25 cellular contexts compared by ENCODE assay signal in genomic region chr4:150994721-150995120, GRCh38.
"Had no signal": no experiment of that assay in that cellular context is flagged by ENCODE, and none has a peak within 500 bp of the region (broad histone marks: within the 10 kb centered on the region; RNA-seq: fewer than 3 reads in every experiment).

No MANE protein-coding gene starts in this region.

- H3K9me3 ChIP-seq: adrenal gland, lower lobe of right lung, prostate gland, stomach, suprapubic skin, tibial nerve had no signal

- H3K27ac Mint-ChIP-seq: activated B cell treated with CpG ODN at 0.5 μM for 24 hours; activated CD4-positive, alpha-beta T cell treated with anti-CD3 and anti-CD28 coated beads for 36 hours; activated T-cell treated with anti-CD3 and anti-CD28 coated beads, Interleukin-2, amount 50 U/mL, for 24 hours; activated T-helper 17 cell treated with anti-CD3 and anti-CD28 coated beads, Interleukin-2, amount 50 U/mL, for 72 hours had no signal

- H3K4me3 Mint-ChIP-seq: activated B cell treated with CpG ODN at 0.5 μM for 24 hours; activated CD4-positive, alpha-beta T cell treated with anti-CD3 and anti-CD28 coated beads for 36 hours; activated naive CD8-positive, alpha-beta T cell; activated T-cell treated with anti-CD3 and anti-CD28 coated beads, Interleukin-2, amount 50 U/mL, for 24 hours; activated T-helper 17 cell treated with anti-CD3 and anti-CD28 coated beads, Interleukin-2, amount 50 U/mL, for 72 hours had no signal

- H3K4me1 ChIP-seq: foreskin keratinocyte, lower lobe of right lung, prostate gland, stomach, suprapubic skin, tibial nerve had no signal

- H3K4me3 ChIP-seq: adrenal gland, lower lobe of right lung, prostate gland, stomach, suprapubic skin, tibial nerve had no signal

- H3K27me3 ChIP-seq: adrenal gland, foreskin keratinocyte, stomach, suprapubic skin, tibial nerve had no signal

- H3K36me3 ChIP-seq: adrenal gland, lower lobe of right lung, prostate gland, stomach, suprapubic skin, tibial nerve had no signal

- DNase-seq: activated B cell treated with CpG ODN at 0.5 μM for 24 hours; activated CD4-positive, alpha-beta T cell treated with anti-CD3 and anti-CD28 coated beads for 36 hours; activated CD4-positive, alpha-beta T cell treated with anti-CD3 and anti-CD28 coated beads, Interleukin-2, amount 50 U/mL, for 4 hours; activated CD8-positive, alpha-beta memory T cell treated with anti-CD3 and anti-CD28 coated beads for 24 hours; activated CD8-positive, alpha-beta memory T cell treated with anti-CD3 and anti-CD28 coated beads, Interleukin-2, amount 50 U/mL, for 4 hours; activated naive CD4-positive, alpha-beta T cell; activated T-cell treated with anti-CD3 and anti-CD28 coated beads, Interleukin-2, amount 50 U/mL, for 24 hours; adrenal gland; central memory CD4-positive, alpha-beta T cell; dermis blood vessel endothelial cell; effector CD8-positive, alpha-beta T cell; foreskin keratinocyte; lower lobe of right lung; naive thymus-derived CD8-positive, alpha-beta T cell; stimulated activated CD4-positive, alpha-beta T cell treated with anti-CD3 and anti-CD28 coated beads, Interleukin-12 subunit alpha, Interleukin-12 subunit beta, amount 100 ng/mL, for 4 hours; stimulated activated CD4-positive, alpha-beta T cell treated with anti-CD3 and anti-CD28 coated beads, Interleukin-4, amount 100 ng/mL, for 4 hours; stomach; T-helper 9 cell had no signal

- FAIRE-seq: astrocyte had no signal

- H3K27ac ChIP-seq: adrenal gland, foreskin keratinocyte, lower lobe of right lung, prostate gland, stomach, suprapubic skin, tibial nerve had no signal

- H3K27me3 Mint-ChIP-seq: activated B cell treated with CpG ODN at 0.5 μM for 24 hours; activated CD4-positive, alpha-beta T cell treated with anti-CD3 and anti-CD28 coated beads for 36 hours; activated naive CD8-positive, alpha-beta T cell; activated T-cell treated with anti-CD3 and anti-CD28 coated beads, Interleukin-2, amount 50 U/mL, for 24 hours; activated T-helper 17 cell treated with anti-CD3 and anti-CD28 coated beads, Interleukin-2, amount 50 U/mL, for 72 hours; naive thymus-derived CD8-positive, alpha-beta T cell had no signal

- ATAC-seq: activated CD4-positive, alpha-beta T cell treated with anti-CD3 and anti-CD28 coated beads for 36 hours; activated T-helper 17 cell treated with anti-CD3 and anti-CD28 coated beads, Interleukin-2, amount 50 U/mL, for 72 hours; foreskin keratinocyte; left lobe of liver; lower lobe of right lung; naive thymus-derived CD8-positive, alpha-beta T cell had no signal
